In the genomic region with DNA sequence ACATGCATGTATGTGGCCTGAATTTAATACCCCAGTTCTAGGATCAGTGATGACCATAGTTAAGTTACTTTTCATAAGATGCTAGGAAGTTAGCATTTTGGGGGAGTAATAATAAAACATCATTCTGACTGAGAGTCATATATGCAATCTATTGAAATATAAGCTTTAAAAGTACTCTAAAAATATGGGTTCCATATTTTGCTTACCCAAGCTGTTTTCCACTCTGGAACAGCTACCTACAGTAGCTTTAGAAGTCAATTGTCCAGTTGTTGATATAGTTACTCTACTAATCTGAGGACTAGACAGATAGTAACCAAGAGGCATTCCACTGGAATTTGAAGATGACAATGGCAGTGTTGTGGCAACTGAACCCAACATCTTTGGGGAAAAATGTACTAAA, we compare ENCODE assay signal across 32 cellular contexts. TPM values are rescaled to one million over a fixed set of nuclear protein-coding genes. Genes with fewer than 3 reads are reported as not detected.
"Had no signal": no experiment of that assay in that cellular context is flagged by ENCODE, and none has a peak within 500 bp of the region (broad histone marks: within the 10 kb centered on the region; RNA-seq: fewer than 3 reads in every experiment).

No MANE protein-coding gene starts in this region.

- H3K9me3 ChIP-seq: ovary, psoas muscle, suprapubic skin, testis, tibial artery, transverse colon, upper lobe of right lung, uterus had no signal

- H3K27ac ChIP-seq: neural progenitor cell, ovary, parathyroid adenoma, psoas muscle, skin epidermis, spleen, suprapubic skin, testis, tibial artery, transverse colon, upper lobe of right lung, uterus had no signal

- H3K4me2 ChIP-seq: neural progenitor cell, smooth muscle cell had no signal

- H3K4me1 ChIP-seq: neural progenitor cell, parathyroid adenoma, psoas muscle, spleen, suprapubic skin, testis, tibial artery, transverse colon, upper lobe of right lung, uterus had no signal

- DNase-seq: natural killer cell; occipital lobe; ovary; posterior cingulate gyrus; psoas muscle; right cardiac atrium; spleen; stimulated activated CD4-positive, alpha-beta T cell treated with anti-CD3 and anti-CD28 coated beads, Interleukin-12 subunit alpha, Interleukin-12 subunit beta, amount 100 ng/mL, for 4 hours; stimulated activated CD4-positive, alpha-beta T cell treated with anti-CD3 and anti-CD28 coated beads, Interleukin-1b, Interleukin-23, amount 100 ng/mL, for 48 hours; stimulated activated CD4-positive, alpha-beta T cell treated with anti-CD3 and anti-CD28 coated beads, Interleukin-4, amount 100 ng/mL, for 1 hour; stimulated activated CD4-positive, alpha-beta T cell treated with anti-CD3 and anti-CD28 coated beads, Interleukin-4, amount 100 ng/mL, for 4 hours; stimulated activated CD8-positive, alpha-beta memory T cell treated with anti-CD3 and anti-CD28 coated beads, Interleukin-4, amount 100 ng/mL, for 48 hours; stimulated activated naive CD4-positive, alpha-beta T cell; stimulated activated naive CD8-positive, alpha-beta T cell treated with anti-CD3 and anti-CD28 coated beads, Interleukin-15, amount 100 ng/mL, for 72 hours; stimulated activated naive CD8-positive, alpha-beta T cell treated with anti-CD3 and anti-CD28 coated beads, Interleukin-15, Interleukin-2, amounts not matched to agents 100 U/mL and 50 U/mL, for 24 hours; substantia nigra; testis; tibial artery; transverse colon; upper lobe of right lung; uterus had no signal

- H3K4me3 ChIP-seq: neural progenitor cell, ovary, psoas muscle, skin epidermis, smooth muscle cell, spleen, suprapubic skin, testis, tibial artery, transverse colon, upper lobe of right lung, uterus had no signal

- ATAC-seq: natural killer cell; psoas muscle; right cardiac atrium; sciatic nerve; stimulated activated memory B cell treated with anti-CD40 and anti-IgM and Interleukin-4, amounts not matched to agents 10 μg/mL and 1 μg/mL and 100 μg/mL, for 72 hours; stimulated activated naive CD8-positive, alpha-beta T cell treated with anti-CD3 and anti-CD28 coated beads, Interleukin-15, amount 100 ng/mL, for 72 hours; stimulated activated naive CD8-positive, alpha-beta T cell treated with anti-CD3 and anti-CD28 coated beads, Interleukin-15, Interleukin-2, amounts not matched to agents 100 U/mL and 50 U/mL, for 24 hours; upper lobe of right lung had no signal

RNA-seq across cellular contexts. Expression of a gene that starts 4.0 kb away (rescaled TPM):
- total RNA-seq: natural killer cell, osteoblast, progenitor cell of endocrine pancreas, psoas muscle, renal cortical epithelial cell, sciatic nerve, smooth muscle cell, spleen, transverse colon, upper lobe of right lung had no signal
- polyA plus RNA-seq: neural cell, ovary, psoas muscle, right cardiac atrium, smooth muscle cell had no signal
